In genomic region chr2:111037136-111037535, GRCh38 we compare ENCODE assay signal across 20 cellular contexts.
DNase-seq lines count a peak whose midpoint lies in the region; ATAC-seq and TF ChIP-seq lines count a peak whose summit lies in the region.
"Had no signal": no experiment of that assay in that cellular context is flagged by ENCODE, and none has a peak within 500 bp of the region (broad histone marks: within the 10 kb centered on the region; RNA-seq: fewer than 3 reads in every experiment).

No MANE protein-coding gene starts in this region.

- H3K27me3 ChIP-seq in mammary epithelial cell (ENCODE audit: insufficient read depth, low read length) (no peaks in the 10 kb centered on the region), breast epithelium (no peaks in the 10 kb centered on the region)
- H3K27me3 ChIP-seq: cardiac muscle cell had no signal

- no peaks in the 10 kb centered on the region for H3K36me3 Mint-ChIP-seq in activated CD8-positive, alpha-beta T cell treated with anti-CD3 and anti-CD28 coated beads for 36 hours (ENCODE audit: low read depth)

- peak; percentile 12 for DNase-seq in mammary epithelial cell
- DNase-seq in breast epithelium (ENCODE audit: low spot score in 2 of 2): no peak
- DNase-seq in M059J (ENCODE audit: low read depth): peak; percentile 46
- no peak for DNase-seq in activated CD8-positive, alpha-beta T cell treated with anti-CD3 and anti-CD28 coated beads for 36 hours
- DNase-seq in NCI-H2171 (lab: John Stamatoyannopoulos, UW): no peak
- DNase-seq in AML-193 (lab: John Stamatoyannopoulos, UW): no peak
- DNase-seq: activated CD4-positive, alpha-beta T cell treated with anti-CD3 and anti-CD28 coated beads, Interleukin-2, amount 50 U/mL, for 4 hours; activated naive CD4-positive, alpha-beta T cell treated with anti-CD3 and anti-CD28 coated beads for 36 hours; foreskin melanocyte; HCEC 1CT; mucosa of descending colon; NCI-H1105 treated with DMSO at 0.1 percent for 48 hours; NCI-H226; stimulated activated CD4-positive, alpha-beta T cell treated with anti-CD3 and anti-CD28 coated beads, Interleukin-12 subunit alpha, Interleukin-12 subunit beta, amount 100 ng/mL, for 4 hours had no signal

- no peaks in the 10 kb centered on the region for H3K9me3 Mint-ChIP-seq in activated CD8-positive, alpha-beta T cell treated with anti-CD3 and anti-CD28 coated beads for 36 hours
- H3K9me3 Mint-ChIP-seq: activated naive CD4-positive, alpha-beta T cell treated with anti-CD3 and anti-CD28 coated beads for 36 hours had no signal

- no peak overlapping the region for H3K27ac Mint-ChIP-seq in activated CD8-positive, alpha-beta T cell treated with anti-CD3 and anti-CD28 coated beads for 36 hours
- H3K27ac Mint-ChIP-seq: activated naive CD4-positive, alpha-beta T cell treated with anti-CD3 and anti-CD28 coated beads for 36 hours had no signal

- H3K4me3 ChIP-seq in mammary epithelial cell (replicated peaks in 1 of 3; ENCODE audit: insufficient read depth in 1 of 3, low read depth in 2 of 3, low read length in 3 of 3): no peak overlapping the region
- H3K4me3 ChIP-seq in breast epithelium: no peak overlapping the region
- H3K4me3 ChIP-seq: A549, cardiac muscle cell, mucosa of descending colon, thoracic aorta had no signal

- TF ChIP-seq POLR2A in breast epithelium (IDR thresholded peaks at IDR 0.05): no peak

- H3K4me1 Mint-ChIP-seq in activated CD8-positive, alpha-beta T cell treated with anti-CD3 and anti-CD28 coated beads for 36 hours (ENCODE audit: low read depth): peaks cover 37% of the 10 kb centered on the region

- intact Hi-C loops in mammary epithelial cell (cut with micrococcal nuclease) (no loop called here), breast epithelium (cut with DNase I; ENCODE audit: low total_unique reads) (no loop called here)
- intact Hi-C loops in activated CD8-positive, alpha-beta T cell treated with anti-CD3 and anti-CD28 coated beads for 36 hours (cut with micrococcal nuclease): no loop called here

- 58% methylated on average over 2 of the region's 2 CpGs for WGBS in mammary epithelial cell (ENCODE audit: low coverage, missing lambda C conversion rate)

- H3K9ac ChIP-seq in mammary epithelial cell (ENCODE audit: insufficient read depth, low read length): no peak overlapping the region

- CTCF ChIA-PET in mammary epithelial cell (lab: Charles Lee; ENCODE audit: low non-redundant PET): no interaction called here
- CTCF ChIA-PET in activated CD8-positive, alpha-beta T cell treated with anti-CD3 and anti-CD28 coated beads for 36 hours (lab: Charles Lee): interaction anchor here (0.7 to 1.3 kb wide), 2 partner anchors 9 to 225 kb away, joined by 3 read pairs; no protein-coding TSS in a partner anchor

- no TSS peak for BruUV-seq in mammary epithelial cell (replicated peaks; lab: Mats Ljungman, UMichigan)

- no peaks in the 10 kb centered on the region for H3K79me2 ChIP-seq in mammary epithelial cell (ENCODE audit: insufficient read depth, low read length)

- no peak overlapping the region for H2AFZ ChIP-seq in mammary epithelial cell (ENCODE audit: low read depth, low read length)

- H3K27me3 Mint-ChIP-seq in activated CD8-positive, alpha-beta T cell treated with anti-CD3 and anti-CD28 coated beads for 36 hours: peaks cover 39% of the 10 kb centered on the region

- no peak overlapping the region for H3K27ac ChIP-seq in mammary epithelial cell (ENCODE audit: insufficient read depth, low read depth, low read length)
- H3K27ac ChIP-seq in breast epithelium: no peak overlapping the region
- H3K27ac ChIP-seq: A549, cardiac muscle cell, RWPE1, thoracic aorta had no signal

- H3K4me3 Mint-ChIP-seq in activated CD8-positive, alpha-beta T cell treated with anti-CD3 and anti-CD28 coated beads for 36 hours: no peak overlapping the region
- H3K4me3 Mint-ChIP-seq: activated naive CD4-positive, alpha-beta T cell treated with anti-CD3 and anti-CD28 coated beads for 36 hours had no signal

- H4K20me1 ChIP-seq in mammary epithelial cell (ENCODE audit: insufficient read depth, low read length): no peaks in the 10 kb centered on the region

- no peak for TF ChIP-seq CTCF in mammary epithelial cell (conservative IDR thresholded peaks at IDR 0.05 in 1 of 2, IDR thresholded peaks at IDR 0.05 in 1 of 2; ENCODE audit: extremely low read depth in 1 of 2, insufficient read depth in 1 of 2, low read depth in 1 of 2, low read length in 2 of 2)
- no peak for TF ChIP-seq CTCF in breast epithelium (IDR thresholded peaks at IDR 0.05)
- TF ChIP-seq CTCF in activated CD8-positive, alpha-beta T cell treated with anti-CD3 and anti-CD28 coated beads for 36 hours (IDR thresholded peaks at IDR 0.05): no peak

- POLR2A ChIA-PET in activated CD8-positive, alpha-beta T cell treated with anti-CD3 and anti-CD28 coated beads for 36 hours (lab: Charles Lee): interaction anchor here (1.2 kb wide), 1 partner anchor 9 kb away, joined by 4 read pairs; no protein-coding TSS in a partner anchor

- peak; percentile 63 for ATAC-seq in activated CD8-positive, alpha-beta T cell treated with anti-CD3 and anti-CD28 coated beads for 36 hours
- ATAC-seq in GM19455 (IDR thresholded peaks at IDR 0.05; ENCODE audit: unreplicated experiment) (no peak), GM18873 (IDR thresholded peaks at IDR 0.05; ENCODE audit: low FRiP score, unreplicated experiment) (no peak)
- ATAC-seq: A549, mucosa of descending colon had no signal

- H3K4me2 ChIP-seq in mammary epithelial cell (ENCODE audit: insufficient read depth, low read depth, low read length): no peak overlapping the region
- H3K4me2 ChIP-seq: A549 had no signal

- in situ Hi-C loops in mammary epithelial cell (cut with MboI; ENCODE audit: low sequenced_read_pairs in 2 of 2): no loop called here

- H3K4me1 ChIP-seq in mammary epithelial cell (ENCODE audit: insufficient read depth, low read length) (peaks cover 13% of the 10 kb centered on the region), breast epithelium (no peaks in the 10 kb centered on the region)

- H3K9me3 ChIP-seq in mammary epithelial cell (replicated peaks; ENCODE audit: insufficient read depth, low read length) (no peaks in the 10 kb centered on the region), breast epithelium (no peaks in the 10 kb centered on the region)
- H3K9me3 ChIP-seq: A549, mucosa of descending colon, thoracic aorta had no signal

- H3K36me3 ChIP-seq in mammary epithelial cell (ENCODE audit: insufficient read depth, low read length) (no peaks in the 10 kb centered on the region), breast epithelium (no peaks in the 10 kb centered on the region)
- H3K36me3 ChIP-seq: cardiac muscle cell, thoracic aorta had no signal

- dilution Hi-C loops in mammary epithelial cell (cut with HindIII; ENCODE audit: low sequenced_read_pairs): loop anchor here (5.0 kb wide), 2 partner anchors 35 to 60 kb away; no protein-coding TSS in a partner anchor

Comparison
In these comparisons a context has a peak if more than half of its experiments do, and no peak if none do; other contexts are left out.
1. DNase-seq: peak in mammary epithelial cell (single experiment) and M059J (single experiment); none in breast epithelium (0 of 2), activated CD8-positive, alpha-beta T cell treated with anti-CD3 and anti-CD28 coated beads for 36 hours (single experiment), NCI-H2171 (single experiment) and AML-193 (0 of 2).